ENCODE assay signal across 1 cellular context in the genomic region with DNA sequence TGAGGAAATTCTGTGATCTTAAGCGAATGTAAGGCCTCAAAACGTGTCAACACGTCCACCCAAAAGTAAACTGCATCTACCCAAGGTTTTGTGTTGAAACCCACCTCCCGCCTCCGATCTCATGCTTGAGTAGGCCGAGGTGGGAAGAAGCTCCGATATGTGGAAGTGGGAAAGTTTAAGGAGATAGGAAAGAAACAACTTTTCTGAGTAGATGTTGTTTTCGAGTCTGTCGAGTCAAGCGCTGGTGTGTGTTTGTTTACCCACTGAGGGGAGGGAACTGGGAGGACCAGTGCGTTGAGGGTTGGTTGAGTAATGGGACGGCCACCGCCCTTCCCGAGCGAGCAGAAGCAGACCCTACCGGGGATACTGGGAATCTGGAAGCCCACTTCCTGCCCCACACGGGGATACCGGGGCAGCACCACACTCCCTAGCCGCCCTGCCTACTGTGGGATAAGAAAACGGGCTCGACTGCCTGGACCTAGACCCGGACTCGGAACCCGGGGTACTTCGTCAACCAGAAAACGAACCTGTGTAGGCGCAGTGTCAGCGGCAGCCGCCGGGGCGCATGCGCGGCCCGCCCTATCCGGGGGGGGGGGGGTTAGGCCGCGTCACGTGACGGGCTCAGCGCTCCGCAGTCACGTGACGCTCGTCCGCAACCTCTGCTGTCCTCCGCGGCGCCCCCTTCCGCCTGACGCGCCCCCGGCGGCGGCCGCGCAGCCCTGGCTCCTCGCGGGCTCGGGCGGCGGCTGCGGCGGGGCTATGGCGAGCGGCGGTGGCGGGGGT.
TF ChIP-seq lines count a peak whose summit lies in the region.

A gene with protein sequence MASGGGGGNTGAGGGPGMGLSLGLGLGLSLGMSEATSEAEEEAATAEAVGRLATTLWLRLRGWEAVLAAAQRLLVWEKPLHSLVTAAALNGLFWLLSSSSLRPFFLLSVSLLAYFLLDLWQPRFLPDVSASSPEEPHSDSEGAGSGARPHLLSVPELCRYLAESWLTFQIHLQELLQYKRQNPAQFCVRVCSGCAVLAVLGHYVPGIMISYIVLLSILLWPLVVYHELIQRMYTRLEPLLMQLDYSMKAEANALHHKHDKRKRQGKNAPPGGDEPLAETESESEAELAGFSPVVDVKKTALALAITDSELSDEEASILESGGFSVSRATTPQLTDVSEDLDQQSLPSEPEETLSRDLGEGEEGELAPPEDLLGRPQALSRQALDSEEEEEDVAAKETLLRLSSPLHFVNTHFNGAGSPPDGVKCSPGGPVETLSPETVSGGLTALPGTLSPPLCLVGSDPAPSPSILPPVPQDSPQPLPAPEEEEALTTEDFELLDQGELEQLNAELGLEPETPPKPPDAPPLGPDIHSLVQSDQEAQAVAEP (plus strand): TSS at position 682 of the 783 bp plus-strand sequence. CDS start 78 bp downstream, at position 760.

TF ChIP-seq in H1, 55 proteins besides CTCF, POLR2A, EP300 and RAD21 (continued from another document):
- TF ChIP-seq E2F6 (IDR thresholded peaks at IDR 0.05) (no peak), SAP30 (IDR thresholded peaks at IDR 0.05; ENCODE audit: insufficient read depth, insufficient replicate concordance, low read length) (peak; percentile 75), GTF2F1 (IDR thresholded peaks at IDR 0.05; ENCODE audit: borderline replicate concordance, low read depth, low read length) (0 out of 2 replicates have a peak, but pooled peaks have one; percentile 26), KDM4A (IDR thresholded peaks at IDR 0.05; ENCODE audit: low read depth, low read length, severe bottlenecking) (peak; percentile 85), HDAC2 (IDR thresholded peaks at IDR 0.05; ENCODE audit: borderline replicate concordance in 1 of 2, low read depth in 2 of 2, low read length in 2 of 2) (no peak)
